Comparison of ENCODE assay signal across 21 cellular contexts in the genomic region with DNA sequence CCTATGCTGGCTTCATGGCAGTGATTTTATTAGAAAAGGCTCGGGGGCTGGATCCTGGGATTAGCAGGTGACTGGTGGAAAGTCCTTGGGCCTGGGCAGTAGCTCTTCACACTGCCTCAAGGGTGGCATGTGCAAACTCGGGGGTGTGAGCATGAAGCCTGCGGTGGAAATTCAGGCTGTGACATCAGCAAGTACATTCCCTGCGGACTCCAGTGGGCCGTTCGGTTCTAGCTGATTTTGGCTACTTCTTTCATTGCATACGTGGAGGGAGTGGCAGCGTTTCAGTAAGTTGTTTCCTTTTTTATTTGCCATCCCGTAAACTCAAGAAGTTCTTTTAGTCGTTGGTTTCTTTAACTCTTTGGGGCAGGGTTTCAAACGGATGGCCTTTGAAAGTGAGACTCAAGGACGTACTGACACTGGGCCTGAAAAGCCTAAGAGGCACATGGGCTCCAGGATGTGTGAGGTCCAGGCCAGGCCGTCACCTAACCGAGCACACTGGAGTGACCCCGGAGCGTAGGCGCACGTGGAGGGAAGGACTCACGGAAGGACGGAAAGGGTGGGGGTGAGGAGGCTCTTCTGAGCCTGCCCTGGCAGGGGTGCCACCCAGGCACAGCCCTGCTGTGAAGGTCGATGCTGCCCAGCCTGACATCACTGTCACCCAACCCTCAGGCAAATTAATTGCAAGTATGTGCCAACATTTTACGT.
DNase-seq lines count a peak whose midpoint lies in the region; ATAC-seq and TF ChIP-seq lines count a peak whose summit lies in the region.
"Had no signal": no experiment of that assay in that cellular context is flagged by ENCODE, and none has a peak within 500 bp of the region (broad histone marks: within the 10 kb centered on the region; RNA-seq: fewer than 3 reads in every experiment).

No MANE protein-coding gene starts in this region.

- H4K20me1 ChIP-seq in GM23338 (replicated peaks; ENCODE audit: insufficient read depth), result no peaks in the 10 kb centered on the region

- no peak for ATAC-seq in GM23338
- ATAC-seq: A549, GM12878, HCT116 had no signal

- DNase-seq in A673 (ENCODE audit: low spot score) (no peak), GM23338 (ENCODE audit: low spot score) (no peak), colonic mucosa (peak; percentile 13), osteocyte (ENCODE audit: extremely low spot score, unreplicated experiment) (peak; percentile 59), dermis blood vessel endothelial cell (no peak), GM13976 (ENCODE audit: low spot score) (no peak), CD1c-positive myeloid dendritic cell (ENCODE audit: extremely low spot score) (no peak), MV-4-11 (lab: John Stamatoyannopoulos, UW) (no peak)
- DNase-seq: BE2C; CD4-positive, alpha-beta memory T cell; KBM-7; NCI-H1105; NCI-H2081; NCI-H2171 treated with DMSO at 0.1 percent for 48 hours; NCI-H526; OCI-M1; Right ventricle myocardium superior had no signal

- H3K27ac ChIP-seq in A673 (ENCODE audit: low read depth, low read length, poor library complexity, severe bottlenecking), result peak overlapping the region; percentile 85
- no peak overlapping the region for H3K27ac ChIP-seq in GM23338 (ENCODE audit: low read depth)
- no peak overlapping the region for H3K27ac ChIP-seq in colonic mucosa
- H3K27ac ChIP-seq: A549 had no signal

- no peaks in the 10 kb centered on the region for H3K36me3 ChIP-seq in A673 (ENCODE audit: insufficient read depth, low read length, poor library complexity, severe bottlenecking)
- H3K36me3 ChIP-seq in GM23338 (ENCODE audit: insufficient read depth), result no peaks in the 10 kb centered on the region
- no peaks in the 10 kb centered on the region for H3K36me3 ChIP-seq in colonic mucosa
- H3K36me3 ChIP-seq: BE2C had no signal

- TF ChIP-seq CTCF in A673 (conservative IDR thresholded peaks at IDR 0.05; ENCODE audit: low read depth, low read length) (no peak), GM23338 (conservative IDR thresholded peaks at IDR 0.05; ENCODE audit: low read depth in 2 of 2) (no peak), colonic mucosa (IDR thresholded peaks at IDR 0.05) (no peak), osteocyte (IDR thresholded peaks at IDR 0.05) (no peak), GM13976 (IDR thresholded peaks at IDR 0.05; ENCODE audit: borderline replicate concordance, control extremely low read depth, extremely low read depth, insufficient read depth, missing control alignments) (no peak)

- peaks cover 5% of the 10 kb centered on the region for H3K9me3 ChIP-seq in A673 (ENCODE audit: low read depth, low read length, poor library complexity, severe bottlenecking)
- H3K9me3 ChIP-seq in colonic mucosa, result no peaks in the 10 kb centered on the region
- H3K9me3 ChIP-seq: A549, BE2C, Caco-2 had no signal

- no peak overlapping the region; the same call in 2 of the 3 replicates for H3K4me3 Mint-ChIP-seq in GM23338
- no peak overlapping the region for H3K4me3 Mint-ChIP-seq in osteocyte (ENCODE audit: unreplicated experiment)
- H3K4me3 Mint-ChIP-seq: CD4-positive, alpha-beta memory T cell had no signal

- TSS peak; percentile 55 for BruUV-seq in A673 (replicated peaks; lab: Mats Ljungman, UMichigan)

- H3K79me2 ChIP-seq in GM23338 (replicated peaks; ENCODE audit: insufficient read depth), result no peaks in the 10 kb centered on the region

- H2AFZ ChIP-seq in GM23338, result 0 out of 2 replicates have a peak overlapping the region, but pooled peaks have one; percentile 29

- peaks cover 6% of the 10 kb centered on the region; the same call in 2 of the 3 replicates for H3K36me3 Mint-ChIP-seq in GM23338 (ENCODE audit: low read depth)
- no peaks in the 10 kb centered on the region for H3K36me3 Mint-ChIP-seq in osteocyte (ENCODE audit: unreplicated experiment)
- H3K36me3 Mint-ChIP-seq: CD4-positive, alpha-beta memory T cell had no signal

- H3K27me3 Mint-ChIP-seq in GM23338 (ENCODE audit: insufficient read depth, low read depth, poor library complexity) (peaks cover 6% of the 10 kb centered on the region), osteocyte (ENCODE audit: unreplicated experiment) (no peaks in the 10 kb centered on the region)

- CTCF ChIA-PET in A673 (lab: Charles Lee), result no interaction called here

- peaks cover 7% of the 10 kb centered on the region; the same call in 1 of the 2 replicates for H3K9me2 ChIP-seq in GM23338 (ENCODE audit: insufficient read depth)

- H3K4me2 ChIP-seq in GM23338, result no peak overlapping the region
- H3K4me2 ChIP-seq: A549 had no signal

- H3K4me1 Mint-ChIP-seq in GM23338 (peaks cover 42% of the 10 kb centered on the region), osteocyte (ENCODE audit: unreplicated experiment) (no peaks in the 10 kb centered on the region)
- H3K4me1 Mint-ChIP-seq: CD4-positive, alpha-beta memory T cell had no signal

- H3K9me3 Mint-ChIP-seq in GM23338, result peaks cover 21% of the 10 kb centered on the region
- no peaks in the 10 kb centered on the region for H3K9me3 Mint-ChIP-seq in osteocyte (ENCODE audit: unreplicated experiment)

- H3K27ac Mint-ChIP-seq in GM23338, result peak overlapping the region; percentile 50; the same call in 1 of the 2 replicates
- no peak overlapping the region for H3K27ac Mint-ChIP-seq in osteocyte (ENCODE audit: unreplicated experiment)

- in situ Hi-C loops in GM13976 (cut with MboI; ENCODE audit: low sequenced_read_pairs, unreplicated experiment), result no loop called here

- intact Hi-C loops in A673 (cut with micrococcal nuclease; ENCODE audit: unreplicated experiment), result no loop called here
- intact Hi-C loops in colonic mucosa (cut with DNase I), result no loop called here

- no peaks in the 10 kb centered on the region for H3F3A ChIP-seq in GM23338 (replicated peaks; ENCODE audit: low read depth)

- H3K4me3 ChIP-seq in A673 (ENCODE audit: low read depth, low read length, poor library complexity, severe bottlenecking), result no peak overlapping the region
- H3K4me3 ChIP-seq in GM23338, result no peak overlapping the region
- H3K4me3 ChIP-seq in colonic mucosa, result no peak overlapping the region
- H3K4me3 ChIP-seq: A549, GM12878 had no signal

- POLR2A ChIA-PET in A673 (lab: Charles Lee; ENCODE audit: low non-redundant PET), result interaction anchor here (0.6 kb wide), 1 partner anchor 27 kb away, joined by 4 read pairs; no protein-coding TSS in a partner anchor

- H3K27me3 ChIP-seq in A673 (replicated peaks; ENCODE audit: insufficient read depth, low read depth, low read length, poor library complexity) (no peaks in the 10 kb centered on the region), GM23338 (ENCODE audit: insufficient read depth) (no peaks in the 10 kb centered on the region), colonic mucosa (no peaks in the 10 kb centered on the region)
- H3K27me3 ChIP-seq: BE2C had no signal

- no peak overlapping the region for H3K9ac ChIP-seq in colonic mucosa (ENCODE audit: low read depth in 2 of 2, low read length in 2 of 2)

- H3K4me1 ChIP-seq in A673 (ENCODE audit: insufficient read depth, low read length, poor library complexity, severe bottlenecking) (peaks cover 57% of the 10 kb centered on the region), GM23338 (ENCODE audit: insufficient read depth) (peaks cover 32% of the 10 kb centered on the region), colonic mucosa (no peaks in the 10 kb centered on the region)
- H3K4me1 ChIP-seq: A549, BE2C, Caco-2 had no signal

TF ChIP-seq in GM23338, 12 proteins besides CTCF, POLR2A, EP300 and RAD21:
- TF ChIP-seq JUNB (IDR thresholded peaks at IDR 0.05; ENCODE audit: unreplicated experiment) (no peak), NANOG (IDR thresholded peaks at IDR 0.05; ENCODE audit: borderline replicate concordance) (no peak), EZH2 (IDR thresholded peaks at IDR 0.05; ENCODE audit: low read depth, unreplicated experiment) (no peak), ZNF331 (CRISPR knock-in tag; IDR thresholded peaks at IDR 0.05; ENCODE audit: low read depth) (no peak)
- TF ChIP-seq, protein P1, sequence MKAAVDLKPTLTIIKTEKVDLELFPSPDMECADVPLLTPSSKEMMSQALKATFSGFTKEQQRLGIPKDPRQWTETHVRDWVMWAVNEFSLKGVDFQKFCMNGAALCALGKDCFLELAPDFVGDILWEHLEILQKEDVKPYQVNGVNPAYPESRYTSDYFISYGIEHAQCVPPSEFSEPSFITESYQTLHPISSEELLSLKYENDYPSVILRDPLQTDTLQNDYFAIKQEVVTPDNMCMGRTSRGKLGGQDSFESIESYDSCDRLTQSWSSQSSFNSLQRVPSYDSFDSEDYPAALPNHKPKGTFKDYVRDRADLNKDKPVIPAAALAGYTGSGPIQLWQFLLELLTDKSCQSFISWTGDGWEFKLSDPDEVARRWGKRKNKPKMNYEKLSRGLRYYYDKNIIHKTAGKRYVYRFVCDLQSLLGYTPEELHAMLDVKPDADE (IDR thresholded peaks at IDR 0.05), result no peak
TF ChIP-seq in GM23338: peak in this region for 0.

Comparison
In these comparisons a context has a peak if more than half of its experiments do, and no peak if none do; other contexts are left out.
1. DNase-seq: peak in colonic mucosa (single experiment) and osteocyte (single experiment); none in A673 (single experiment), GM23338 (single experiment), dermis blood vessel endothelial cell (single experiment), GM13976 (single experiment), CD1c-positive myeloid dendritic cell (single experiment) and MV-4-11 (single experiment).